ENCODE assay signal across 33 cellular contexts in the genomic region with DNA sequence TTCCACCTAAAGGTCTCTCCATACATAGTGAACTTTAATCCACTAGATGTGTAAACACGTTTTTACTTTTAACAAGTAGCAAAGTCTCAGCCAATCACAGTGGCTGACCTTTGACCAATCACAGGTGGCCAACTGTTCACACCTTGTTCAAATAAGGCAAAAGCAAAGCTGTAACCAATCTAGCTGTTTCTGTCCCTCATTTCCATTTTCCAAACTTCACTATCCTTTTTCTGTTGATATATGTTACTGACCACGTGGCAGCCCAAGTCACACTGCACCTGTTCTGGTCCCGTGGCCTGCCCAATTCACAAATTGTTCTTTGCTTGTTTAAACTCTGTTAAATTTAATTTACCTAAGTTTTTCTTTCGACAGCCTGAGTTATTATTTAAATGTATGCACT.
"Had no signal": no experiment of that assay in that cellular context is flagged by ENCODE, and none has a peak within 500 bp of the region (broad histone marks: within the 10 kb centered on the region; RNA-seq: fewer than 3 reads in every experiment).

No MANE protein-coding gene starts in this region.

- H3K27ac Mint-ChIP-seq: activated B cell treated with CpG ODN at 0.5 μM for 24 hours; activated CD8-positive, alpha-beta T cell treated with anti-CD3 and anti-CD28 coated beads for 36 hours; activated naive CD4-positive, alpha-beta T cell treated with anti-CD3 and anti-CD28 coated beads, Interleukin-2, amount 10 ng/mL, durations not matched to agents 7 days and 5 days; activated naive CD8-positive, alpha-beta T cell; activated T-helper 1 cell treated with anti-CD3 and anti-CD28 coated beads, Interleukin-12 subunit alpha, Interleukin-12 subunit beta, Interleukin-2, Interleukin-4 antibody, amounts not matched to agents 30 ng/mL and 10 ng/mL and 1 ng/mL, durations not matched to agents 14 hours and 24 hours and 36 hours; activated T-helper 2 cell treated with anti-CD3 and anti-CD28 coated beads, Interferon-gamma antibody, Interleukin-2, Interleukin-4, amounts not matched to agents 10 μg/mL and 5 μg/mL and 100 μg/mL, durations not matched to agents 14 hours and 24 hours and 36 hours; dendritic cell treated with granulocyte-macrophage colony-stimulating factor and Interleukin-4, amounts not matched to agents 40 ng/mL and 50 ng/mL, for 4 days; endodermal cell; T-helper 17 cell; T-helper 2 cell treated with Interferon-gamma antibody and Interleukin-4, amounts not matched to agents 5 μg/mL and 100 μg/mL, for 36 hours had no signal

- H3K27me3 ChIP-seq: brain microvascular endothelial cell, dorsolateral prefrontal cortex, heart right ventricle, hepatocyte had no signal

- H3K4me2 ChIP-seq: hepatocyte had no signal

- FAIRE-seq: astrocyte, bronchial epithelial cell, frontal cortex had no signal

- H3K4me1 ChIP-seq: heart right ventricle had no signal

- H3K36me3 Mint-ChIP-seq: activated naive CD4-positive, alpha-beta T cell treated with anti-CD3 and anti-CD28 coated beads, Interleukin-2, amount 10 ng/mL, durations not matched to agents 7 days and 5 days; activated naive CD8-positive, alpha-beta T cell had no signal

- H3K9me3 Mint-ChIP-seq: activated B cell treated with CpG ODN at 0.5 μM for 24 hours; activated T-helper 1 cell treated with anti-CD3 and anti-CD28 coated beads, Interleukin-12 subunit alpha, Interleukin-12 subunit beta, Interleukin-2, Interleukin-4 antibody, amounts not matched to agents 30 ng/mL and 10 ng/mL and 1 ng/mL, durations not matched to agents 14 hours and 24 hours and 36 hours; dendritic cell treated with granulocyte-macrophage colony-stimulating factor and Interleukin-4, amounts not matched to agents 40 ng/mL and 50 ng/mL, for 4 days; T-helper 2 cell treated with Interferon-gamma antibody and Interleukin-4, amounts not matched to agents 5 μg/mL and 100 μg/mL, for 36 hours had no signal

- H3K4me3 ChIP-seq: coronary artery, dorsolateral prefrontal cortex, heart right ventricle, hepatocyte had no signal

- H2AFZ ChIP-seq: hepatocyte had no signal

- DNase-seq: activated B cell treated with CpG ODN at 0.5 μM for 24 hours; activated CD4-positive, alpha-beta T cell treated with anti-CD3 and anti-CD28 coated beads for 48 hours; activated CD4-positive, alpha-beta T cell treated with anti-CD3 and anti-CD28 coated beads, Interleukin-2, amount 50 U/mL, for 1 hour; activated CD4-positive, alpha-beta T cell treated with anti-CD3 and anti-CD28 coated beads, Interleukin-2, amount 50 U/mL, for 48 hours; activated CD8-positive, alpha-beta memory T cell treated with anti-CD3 and anti-CD28 coated beads for 24 hours; activated CD8-positive, alpha-beta T cell treated with anti-CD3 and anti-CD28 coated beads for 36 hours; activated effector memory CD4-positive, alpha-beta T cell treated with anti-CD3 and anti-CD28 coated beads, Interleukin-2, amount 50 U/mL, for 16 hours; activated naive CD4-positive, alpha-beta T cell; activated naive CD4-positive, alpha-beta T cell treated with anti-CD3 and anti-CD28 coated beads, Interleukin-2, amount 10 ng/mL, durations not matched to agents 7 days and 5 days; activated T-cell treated with anti-CD3 and anti-CD28 coated beads, Interleukin-2, amount 50 U/mL, for 48 hours; amniotic stem cell; anterior cingulate cortex; brain microvascular endothelial cell; dorsolateral prefrontal cortex; effector memory CD4-positive, alpha-beta T cell; endodermal cell; foreskin fibroblast; heart right ventricle; T-helper 17 cell; T1000; WERI-Rb-1 had no signal

- H3K27ac ChIP-seq: brain microvascular endothelial cell, coronary artery, dorsolateral prefrontal cortex, heart right ventricle, hepatocyte, WERI-Rb-1 had no signal

- H3K9me3 ChIP-seq: heart right ventricle had no signal

- ATAC-seq: activated CD4-positive, CD25-positive, alpha-beta regulatory T cell treated with anti-CD3 and anti-CD28 coated beads, Interleukin-2, amount 50 U/mL, for 24 hours; activated CD8-positive, alpha-beta T cell treated with anti-CD3 and anti-CD28 coated beads for 36 hours; esophagus mucosa; heart right ventricle; T-helper 17 cell had no signal

- H3K79me2 ChIP-seq: hepatocyte had no signal

- H3K36me3 ChIP-seq: brain microvascular endothelial cell, heart right ventricle, WERI-Rb-1 had no signal
